ENCODE assay signal across 23 cellular contexts in the genomic region with DNA sequence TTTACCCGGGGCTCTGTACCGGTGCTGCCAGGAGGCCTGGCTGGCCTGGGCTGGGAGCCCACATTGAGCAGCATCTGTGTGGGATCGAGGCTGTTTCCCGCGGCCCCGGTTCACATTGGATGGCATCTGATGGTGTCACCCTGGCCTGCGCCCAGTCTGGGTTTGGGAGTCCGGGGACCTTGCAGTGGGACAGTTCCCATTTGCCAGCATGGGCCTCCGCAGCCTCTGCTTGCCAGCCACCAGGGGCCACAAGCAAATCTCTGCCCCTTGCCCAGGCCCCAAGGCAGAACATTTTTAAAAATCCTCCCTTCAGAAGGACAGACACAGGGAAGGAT.
"Had no signal": no experiment of that assay in that cellular context is flagged by ENCODE, and none has a peak within 500 bp of the region (broad histone marks: within the 10 kb centered on the region; RNA-seq: fewer than 3 reads in every experiment).

No MANE protein-coding gene starts in this region.

- H3K9me3 ChIP-seq: SJSA1 had no signal

- H3K9ac ChIP-seq: KMS-11 had no signal

- H3K4me3 Mint-ChIP-seq: activated CD8-positive, alpha-beta memory T cell treated with anti-CD3 and anti-CD28 coated beads, Interleukin-2, amount 10 ng/mL, durations not matched to agents 7 days and 5 days; activated naive CD4-positive, alpha-beta T cell treated with anti-CD3 and anti-CD28 coated beads, Interleukin-2, amount 10 ng/mL, durations not matched to agents 7 days and 5 days; activated naive CD8-positive, alpha-beta T cell treated with anti-CD3 and anti-CD28 coated beads for 36 hours; activated T-cell treated with anti-CD3 and anti-CD28 coated beads, Interleukin-2, amount 50 U/mL, for 24 hours; activated T-helper 1 cell treated with anti-CD3 and anti-CD28 coated beads, Interleukin-12 subunit alpha, Interleukin-12 subunit beta, Interleukin-2, Interleukin-4 antibody, amounts not matched to agents 30 ng/mL and 10 ng/mL and 1 ng/mL, durations not matched to agents 14 hours and 24 hours and 36 hours had no signal

- H3K36me3 ChIP-seq: brain microvascular endothelial cell, cardiac muscle cell, SJSA1 had no signal

- H3K27ac ChIP-seq: brain microvascular endothelial cell, cardiac muscle cell, KMS-11 had no signal

- H3K36me3 Mint-ChIP-seq: activated CD8-positive, alpha-beta memory T cell treated with anti-CD3 and anti-CD28 coated beads, Interleukin-2, amount 10 ng/mL, durations not matched to agents 7 days and 5 days; activated naive CD8-positive, alpha-beta T cell treated with anti-CD3 and anti-CD28 coated beads for 36 hours had no signal

- H3K27me3 Mint-ChIP-seq: activated CD8-positive, alpha-beta memory T cell treated with anti-CD3 and anti-CD28 coated beads, Interleukin-2, amount 10 ng/mL, durations not matched to agents 7 days and 5 days; activated naive CD4-positive, alpha-beta T cell treated with anti-CD3 and anti-CD28 coated beads, Interleukin-2, amount 10 ng/mL, durations not matched to agents 7 days and 5 days; activated naive CD8-positive, alpha-beta T cell treated with anti-CD3 and anti-CD28 coated beads for 36 hours; activated T-cell treated with anti-CD3 and anti-CD28 coated beads, Interleukin-2, amount 50 U/mL, for 24 hours had no signal

- H3K4me3 ChIP-seq: cardiac muscle cell, SJSA1 had no signal

- H3K27me3 ChIP-seq: brain microvascular endothelial cell, cardiac muscle cell, SJSA1 had no signal

- H3K4me1 Mint-ChIP-seq: activated CD8-positive, alpha-beta memory T cell treated with anti-CD3 and anti-CD28 coated beads, Interleukin-2, amount 10 ng/mL, durations not matched to agents 7 days and 5 days; activated naive CD4-positive, alpha-beta T cell treated with anti-CD3 and anti-CD28 coated beads, Interleukin-2, amount 10 ng/mL, durations not matched to agents 7 days and 5 days; activated naive CD8-positive, alpha-beta T cell treated with anti-CD3 and anti-CD28 coated beads for 36 hours had no signal

- H3K9me3 Mint-ChIP-seq: activated naive CD4-positive, alpha-beta T cell treated with anti-CD3 and anti-CD28 coated beads, Interleukin-2, amount 10 ng/mL, durations not matched to agents 7 days and 5 days; activated naive CD8-positive, alpha-beta T cell treated with anti-CD3 and anti-CD28 coated beads for 36 hours; activated T-cell treated with anti-CD3 and anti-CD28 coated beads, Interleukin-2, amount 50 U/mL, for 24 hours; activated T-helper 1 cell treated with anti-CD3 and anti-CD28 coated beads, Interleukin-12 subunit alpha, Interleukin-12 subunit beta, Interleukin-2, Interleukin-4 antibody, amounts not matched to agents 30 ng/mL and 10 ng/mL and 1 ng/mL, durations not matched to agents 14 hours and 24 hours and 36 hours had no signal

- H3K27ac Mint-ChIP-seq: activated CD8-positive, alpha-beta memory T cell treated with anti-CD3 and anti-CD28 coated beads, Interleukin-2, amount 10 ng/mL, durations not matched to agents 7 days and 5 days; activated naive CD4-positive, alpha-beta T cell treated with anti-CD3 and anti-CD28 coated beads, Interleukin-2, amount 10 ng/mL, durations not matched to agents 7 days and 5 days; activated naive CD8-positive, alpha-beta T cell treated with anti-CD3 and anti-CD28 coated beads for 36 hours; activated T-helper 1 cell treated with anti-CD3 and anti-CD28 coated beads, Interleukin-12 subunit alpha, Interleukin-12 subunit beta, Interleukin-2, Interleukin-4 antibody, amounts not matched to agents 30 ng/mL and 10 ng/mL and 1 ng/mL, durations not matched to agents 14 hours and 24 hours and 36 hours had no signal

- DNase-seq: activated CD4-positive, alpha-beta T cell treated with anti-CD3 and anti-CD28 coated beads for 48 hours; activated CD4-positive, alpha-beta T cell treated with anti-CD3 and anti-CD28 coated beads, Interleukin-2, amount 50 U/mL, for 4 hours; activated CD4-positive, CD25-positive, alpha-beta regulatory T cell treated with anti-CD3 and anti-CD28 coated beads, Interleukin-2, amount 50 U/mL, for 72 hours; activated CD8-positive, alpha-beta memory T cell treated with anti-CD3 and anti-CD28 coated beads, Interleukin-2, amount 10 ng/mL, durations not matched to agents 7 days and 5 days; activated gamma-delta T cell treated with Interleukin-2 at 50 U/mL for 16 hours; activated naive CD4-positive, alpha-beta T cell treated with anti-CD3 and anti-CD28 coated beads, Interleukin-2, amount 10 ng/mL, durations not matched to agents 7 days and 5 days; activated naive CD8-positive, alpha-beta T cell treated with anti-CD3 and anti-CD28 coated beads for 36 hours; activated T-cell treated with anti-CD3 and anti-CD28 coated beads, Interleukin-2, amount 50 U/mL, for 24 hours; brain microvascular endothelial cell; MM.1S; NCI-H1105; NCI-H1436; NCI-H187; NCI-H2081; NCI-H524; PC-3; SHP77; SW 1271 had no signal

- ATAC-seq: activated CD8-positive, alpha-beta memory T cell treated with anti-CD3 and anti-CD28 coated beads, Interleukin-2, amount 10 ng/mL, durations not matched to agents 7 days and 5 days; PC-3; SK-N-SH treated with all-trans-retinoic acid at 6 μM for 48 hours had no signal
